ENCODE assay signal across 1 cellular context in the genomic region with DNA sequence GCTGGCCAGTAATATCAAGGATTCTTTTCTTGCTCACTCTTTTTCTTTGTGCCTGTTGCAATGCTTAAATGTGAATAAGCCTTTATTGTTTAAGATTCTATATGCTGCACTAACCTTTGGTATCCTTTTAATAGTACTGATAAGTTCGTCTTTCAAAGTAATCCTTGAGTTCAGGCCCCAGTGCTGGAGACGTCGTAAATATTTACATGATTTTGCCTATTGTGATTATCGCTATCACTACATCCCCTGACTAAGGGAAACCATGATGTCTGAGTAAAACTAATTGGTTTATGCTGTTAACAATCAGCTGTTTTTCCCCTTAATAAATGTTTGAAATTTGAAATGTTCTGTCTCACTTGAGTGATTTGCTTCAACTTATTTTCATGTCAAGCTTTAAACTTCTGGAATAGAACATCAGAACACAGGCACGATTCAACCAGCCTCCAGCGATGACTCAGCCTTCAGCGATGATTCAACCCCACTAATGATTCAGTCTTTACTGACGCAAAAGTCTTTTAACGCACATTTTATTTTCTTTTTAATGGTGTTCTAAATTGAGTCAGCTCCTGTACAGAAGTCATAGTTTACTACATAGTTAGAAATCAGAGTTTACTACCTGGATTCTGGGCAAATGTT.
TF ChIP-seq lines count a peak whose summit lies in the region.

No MANE protein-coding gene starts in this region.

TF ChIP-seq in K562, 482 proteins besides CTCF, POLR2A, EP300 and RAD21 (continues in another document):
- TF ChIP-seq ELK3 (CRISPR knock-in tag; IDR thresholded peaks at IDR 0.05), result no peak
- TF ChIP-seq ZC3H4 (CRISPR knock-in tag; IDR thresholded peaks at IDR 0.05; ENCODE audit: borderline replicate concordance), result no peak
- TF ChIP-seq ZNF184 (CRISPR knock-in tag; IDR thresholded peaks at IDR 0.05), result no peak
- TF ChIP-seq TRIM24 (IDR thresholded peaks at IDR 0.05), result peak in 1 of 2 experiments; percentile 43; a peak in 1 of 4 replicates
- TF ChIP-seq, protein P1, sequence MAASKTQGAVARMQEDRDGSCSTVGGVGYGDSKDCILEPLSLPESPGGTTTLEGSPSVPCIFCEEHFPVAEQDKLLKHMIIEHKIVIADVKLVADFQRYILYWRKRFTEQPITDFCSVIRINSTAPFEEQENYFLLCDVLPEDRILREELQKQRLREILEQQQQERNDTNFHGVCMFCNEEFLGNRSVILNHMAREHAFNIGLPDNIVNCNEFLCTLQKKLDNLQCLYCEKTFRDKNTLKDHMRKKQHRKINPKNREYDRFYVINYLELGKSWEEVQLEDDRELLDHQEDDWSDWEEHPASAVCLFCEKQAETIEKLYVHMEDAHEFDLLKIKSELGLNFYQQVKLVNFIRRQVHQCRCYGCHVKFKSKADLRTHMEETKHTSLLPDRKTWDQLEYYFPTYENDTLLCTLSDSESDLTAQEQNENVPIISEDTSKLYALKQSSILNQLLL (CRISPR knock-in tag; IDR thresholded peaks at IDR 0.05; ENCODE audit: borderline replicate concordance), result no peak
- TF ChIP-seq HNRNPLL (IDR thresholded peaks at IDR 0.05; ENCODE audit: low read depth, low read length, poor library complexity, severe bottlenecking), result no peak
- TF ChIP-seq PTTG1 (tag; IDR thresholded peaks at IDR 0.05; ENCODE audit: low read depth), result no peak
- TF ChIP-seq HNRNPUL1 (IDR thresholded peaks at IDR 0.05; ENCODE audit: low read length), result no peak
- no peak for TF ChIP-seq THRAP3 (IDR thresholded peaks at IDR 0.05; ENCODE audit: borderline replicate concordance)
- no peak for TF ChIP-seq HMG20A (CRISPR knock-in tag; conservative IDR thresholded peaks at IDR 0.05)
- no peak for TF ChIP-seq ATF2 (CRISPR knock-in tag; IDR thresholded peaks at IDR 0.05)
- TF ChIP-seq ARHGAP35 (IDR thresholded peaks at IDR 0.05; ENCODE audit: partially characterized antibody), result no peak
- TF ChIP-seq ZBTB12 (CRISPR knock-in tag; IDR thresholded peaks at IDR 0.05), result no peak
- no peak for TF ChIP-seq GATAD2A (IDR thresholded peaks at IDR 0.05)
- peak; percentile 19 for TF ChIP-seq TAF9B (IDR thresholded peaks at IDR 0.05; ENCODE audit: partially characterized antibody)
- peak; percentile 88 for TF ChIP-seq ARID1B (IDR thresholded peaks at IDR 0.05)
- TF ChIP-seq, protein P2, sequence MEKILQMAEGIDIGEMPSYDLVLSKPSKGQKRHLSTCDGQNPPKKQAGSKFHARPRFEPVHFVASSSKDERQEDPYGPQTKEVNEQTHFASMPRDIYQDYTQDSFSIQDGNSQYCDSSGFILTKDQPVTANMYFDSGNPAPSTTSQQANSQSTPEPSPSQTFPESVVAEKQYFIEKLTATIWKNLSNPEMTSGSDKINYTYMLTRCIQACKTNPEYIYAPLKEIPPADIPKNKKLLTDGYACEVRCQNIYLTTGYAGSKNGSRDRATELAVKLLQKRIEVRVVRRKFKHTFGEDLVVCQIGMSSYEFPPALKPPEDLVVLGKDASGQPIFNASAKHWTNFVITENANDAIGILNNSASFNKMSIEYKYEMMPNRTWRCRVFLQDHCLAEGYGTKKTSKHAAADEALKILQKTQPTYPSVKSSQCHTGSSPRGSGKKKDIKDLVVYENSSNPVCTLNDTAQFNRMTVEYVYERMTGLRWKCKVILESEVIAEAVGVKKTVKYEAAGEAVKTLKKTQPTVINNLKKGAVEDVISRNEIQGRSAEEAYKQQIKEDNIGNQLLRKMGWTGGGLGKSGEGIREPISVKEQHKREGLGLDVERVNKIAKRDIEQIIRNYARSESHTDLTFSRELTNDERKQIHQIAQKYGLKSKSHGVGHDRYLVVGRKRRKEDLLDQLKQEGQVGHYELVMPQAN (IDR thresholded peaks at IDR 0.05; ENCODE audit: borderline replicate concordance), result no peak
- 0 out of 2 replicates have a peak, but pooled peaks have one; percentile 43 for TF ChIP-seq ZNF175 (CRISPR knock-in tag; IDR thresholded peaks at IDR 0.05; ENCODE audit: low read depth)
- no peak for TF ChIP-seq LCOR (CRISPR knock-in tag; IDR thresholded peaks at IDR 0.05)
- TF ChIP-seq POLR2H (tag; IDR thresholded peaks at IDR 0.05; ENCODE audit: low read depth), result no peak
- no peak for TF ChIP-seq PPARD (CRISPR knock-in tag; IDR thresholded peaks at IDR 0.05)
- TF ChIP-seq ZFP30 (CRISPR knock-in tag; IDR thresholded peaks at IDR 0.05; ENCODE audit: borderline replicate concordance), result no peak
- no peak for TF ChIP-seq HNRNPH1 (optimal IDR thresholded peaks at IDR 0.05; ENCODE audit: low read depth, low read length)
- no peak for TF ChIP-seq NELFE (IDR thresholded peaks at IDR 0.05; ENCODE audit: insufficient read depth, insufficient read length)
- no peak for TF ChIP-seq ELF2 (CRISPR knock-in tag; IDR thresholded peaks at IDR 0.05)
- TF ChIP-seq MCM3 (IDR thresholded peaks at IDR 0.05), result no peak
- TF ChIP-seq MAFG (tag; conservative IDR thresholded peaks at IDR 0.05), result peak; percentile 88
- no peak for TF ChIP-seq MIER1 (IDR thresholded peaks at IDR 0.05; ENCODE audit: low read depth)
- TF ChIP-seq CC2D1A (IDR thresholded peaks at IDR 0.05), result no peak
- no peak for TF ChIP-seq KAT8 (IDR thresholded peaks at IDR 0.05; ENCODE audit: low read depth)
- no peak for TF ChIP-seq ZNF140 (CRISPR knock-in tag; IDR thresholded peaks at IDR 0.05)
- no peak for TF ChIP-seq KDM1A (IDR thresholded peaks at IDR 0.05)
- no peak for TF ChIP-seq ETS2 (tag; IDR thresholded peaks at IDR 0.05; ENCODE audit: borderline replicate concordance, poor library complexity, severe bottlenecking)
- TF ChIP-seq XRCC3 (IDR thresholded peaks at IDR 0.05), result no peak
- TF ChIP-seq ASH1L (IDR thresholded peaks at IDR 0.05; ENCODE audit: borderline replicate concordance, low read depth, partially characterized antibody), result no peak
- no peak for TF ChIP-seq ZNF134 (CRISPR knock-in tag; conservative IDR thresholded peaks at IDR 0.05)
- no peak for TF ChIP-seq ZKSCAN8 (CRISPR knock-in tag; IDR thresholded peaks at IDR 0.05)
- TF ChIP-seq NFXL1 (CRISPR knock-in tag; IDR thresholded peaks at IDR 0.05), result no peak
- TF ChIP-seq, protein P3, sequence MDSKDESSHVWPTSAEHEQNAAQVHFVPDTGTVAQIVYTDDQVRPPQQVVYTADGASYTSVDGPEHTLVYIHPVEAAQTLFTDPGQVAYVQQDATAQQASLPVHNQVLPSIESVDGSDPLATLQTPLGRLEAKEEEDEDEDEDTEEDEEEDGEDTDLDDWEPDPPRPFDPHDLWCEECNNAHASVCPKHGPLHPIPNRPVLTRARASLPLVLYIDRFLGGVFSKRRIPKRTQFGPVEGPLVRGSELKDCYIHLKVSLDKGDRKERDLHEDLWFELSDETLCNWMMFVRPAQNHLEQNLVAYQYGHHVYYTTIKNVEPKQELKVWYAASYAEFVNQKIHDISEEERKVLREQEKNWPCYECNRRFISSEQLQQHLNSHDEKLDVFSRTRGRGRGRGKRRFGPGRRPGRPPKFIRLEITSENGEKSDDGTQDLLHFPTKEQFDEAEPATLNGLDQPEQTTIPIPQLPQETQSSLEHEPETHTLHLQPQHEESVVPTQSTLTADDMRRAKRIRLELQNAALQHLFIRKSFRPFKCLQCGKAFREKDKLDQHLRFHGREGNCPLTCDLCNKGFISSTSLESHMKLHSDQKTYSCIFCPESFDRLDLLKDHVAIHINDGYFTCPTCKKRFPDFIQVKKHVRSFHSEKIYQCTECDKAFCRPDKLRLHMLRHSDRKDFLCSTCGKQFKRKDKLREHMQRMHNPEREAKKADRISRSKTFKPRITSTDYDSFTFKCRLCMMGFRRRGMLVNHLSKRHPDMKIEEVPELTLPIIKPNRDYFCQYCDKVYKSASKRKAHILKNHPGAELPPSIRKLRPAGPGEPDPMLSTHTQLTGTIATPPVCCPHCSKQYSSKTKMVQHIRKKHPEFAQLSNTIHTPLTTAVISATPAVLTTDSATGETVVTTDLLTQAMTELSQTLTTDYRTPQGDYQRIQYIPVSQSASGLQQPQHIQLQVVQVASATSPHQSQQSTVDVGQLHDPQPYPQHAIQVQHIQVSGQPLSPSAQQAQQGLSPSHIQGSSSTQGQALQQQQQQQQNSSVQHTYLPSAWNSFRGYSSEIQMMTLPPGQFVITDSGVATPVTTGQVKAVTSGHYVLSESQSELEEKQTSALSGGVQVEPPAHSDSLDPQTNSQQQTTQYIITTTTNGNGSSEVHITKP (IDR thresholded peaks at IDR 0.05; ENCODE audit: partially characterized antibody), result no peak
- TF ChIP-seq RNF219 (CRISPR knock-in tag; IDR thresholded peaks at IDR 0.05), result no peak
- no peak; the same call in 1 of the 2 replicates for TF ChIP-seq CTBP1 (IDR thresholded peaks at IDR 0.05; ENCODE audit: borderline replicate concordance)
- no peak for TF ChIP-seq GTF2B (IDR thresholded peaks at IDR 0.05; ENCODE audit: extremely low read depth, insufficient read length)
- TF ChIP-seq PYGO2 (tag; IDR thresholded peaks at IDR 0.05), result no peak
- no peak for TF ChIP-seq ETV5 (CRISPR knock-in tag; IDR thresholded peaks at IDR 0.05; ENCODE audit: low read depth)
- no peak for TF ChIP-seq STAT5B (CRISPR knock-in tag; IDR thresholded peaks at IDR 0.05)
- TF ChIP-seq, protein P4, sequence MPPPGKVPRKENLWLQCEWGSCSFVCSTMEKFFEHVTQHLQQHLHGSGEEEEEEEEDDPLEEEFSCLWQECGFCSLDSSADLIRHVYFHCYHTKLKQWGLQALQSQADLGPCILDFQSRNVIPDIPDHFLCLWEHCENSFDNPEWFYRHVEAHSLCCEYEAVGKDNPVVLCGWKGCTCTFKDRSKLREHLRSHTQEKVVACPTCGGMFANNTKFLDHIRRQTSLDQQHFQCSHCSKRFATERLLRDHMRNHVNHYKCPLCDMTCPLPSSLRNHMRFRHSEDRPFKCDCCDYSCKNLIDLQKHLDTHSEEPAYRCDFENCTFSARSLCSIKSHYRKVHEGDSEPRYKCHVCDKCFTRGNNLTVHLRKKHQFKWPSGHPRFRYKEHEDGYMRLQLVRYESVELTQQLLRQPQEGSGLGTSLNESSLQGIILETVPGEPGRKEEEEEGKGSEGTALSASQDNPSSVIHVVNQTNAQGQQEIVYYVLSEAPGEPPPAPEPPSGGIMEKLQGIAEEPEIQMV (tag; conservative IDR thresholded peaks at IDR 0.05; ENCODE audit: low read depth), result no peak
- no peak for TF ChIP-seq ZNF511 (CRISPR knock-in tag; IDR thresholded peaks at IDR 0.05)
- TF ChIP-seq ZNF445 (CRISPR knock-in tag; IDR thresholded peaks at IDR 0.05; ENCODE audit: low read depth), result no peak
- peak; percentile 97 for TF ChIP-seq JUN (IDR thresholded peaks at IDR 0.05; ENCODE audit: borderline replicate concordance, low read depth, low read length)
- no peak for TF ChIP-seq JUN (CRISPR knock-in tag; IDR thresholded peaks at IDR 0.05; ENCODE audit: borderline replicate concordance)
- no peak for TF ChIP-seq TCF7L2 (IDR thresholded peaks at IDR 0.05; ENCODE audit: low read depth, low read length)
- no peak for TF ChIP-seq ZNF3 (CRISPR knock-in tag; IDR thresholded peaks at IDR 0.05)
- TF ChIP-seq U2AF1 (optimal IDR thresholded peaks at IDR 0.05; ENCODE audit: low read depth, low read length), result no peak
